Comparison of ENCODE assay signal across 20 cellular contexts in genomic region chr11:10785146-10785474, GRCh38. TPM values are rescaled to one million over a fixed set of nuclear protein-coding genes. Genes with fewer than 3 reads are reported as not detected.
DNase-seq lines count a peak whose midpoint lies in the region; ATAC-seq and TF ChIP-seq lines count a peak whose summit lies in the region.
"Had no signal": no experiment of that assay in that cellular context is flagged by ENCODE, and none has a peak within 500 bp of the region (broad histone marks: within the 10 kb centered on the region; RNA-seq: fewer than 3 reads in every experiment).

No MANE protein-coding gene starts in this region.

- H3K9me3 ChIP-seq in CD8-positive, alpha-beta T cell (ENCODE audit: low read length) = no peaks in the 10 kb centered on the region
- H3K9me3 ChIP-seq: Caco-2 had no signal

- H3K4me1 ChIP-seq in CD8-positive, alpha-beta T cell (ENCODE audit: insufficient read depth, low read length) = no peaks in the 10 kb centered on the region
- H3K4me1 ChIP-seq: Caco-2 had no signal

- ATAC-seq in CD8-positive, alpha-beta T cell = no peak
- ATAC-seq in HG03442 (IDR thresholded peaks at IDR 0.05; ENCODE audit: unreplicated experiment) = no peak
- no peak for ATAC-seq in GM19035 (IDR thresholded peaks at IDR 0.05; ENCODE audit: unreplicated experiment)
- ATAC-seq: GM12878, HCT116 had no signal

- CTCF ChIA-PET in CD8-positive, alpha-beta T cell (lab: Charles Lee) = interaction anchor here (0.7 to 3.2 kb wide), 7 partner anchors 8 to 1003 kb away, joined by 3 to 18 read pairs (median 4); no protein-coding TSS in a partner anchor

- no peak overlapping the region for H3K4me3 Mint-ChIP-seq in CD8-positive, alpha-beta T cell
- H3K4me3 Mint-ChIP-seq: CD4-positive, CD25-positive, alpha-beta regulatory T cell had no signal

- H3K27me3 Mint-ChIP-seq in CD8-positive, alpha-beta T cell (ENCODE audit: low read depth) = no peaks in the 10 kb centered on the region
- H3K27me3 Mint-ChIP-seq: CD4-positive, CD25-positive, alpha-beta regulatory T cell had no signal

- H3K9me3 Mint-ChIP-seq in CD8-positive, alpha-beta T cell = no peaks in the 10 kb centered on the region
- H3K9me3 Mint-ChIP-seq: CD4-positive, CD25-positive, alpha-beta regulatory T cell had no signal

- H3K4me3 ChIP-seq in CD8-positive, alpha-beta T cell (ENCODE audit: low read depth, low read length) = no peak overlapping the region
- H3K4me3 ChIP-seq: GM12878, SK-N-MC had no signal

- H3K27ac Mint-ChIP-seq in CD8-positive, alpha-beta T cell = peak overlapping the region; percentile 24
- H3K27ac Mint-ChIP-seq: CD4-positive, CD25-positive, alpha-beta regulatory T cell had no signal

- no peak overlapping the region for H3K27ac ChIP-seq in CD8-positive, alpha-beta T cell (ENCODE audit: low read depth, low read length)
- H3K27ac ChIP-seq: 22Rv1, SK-N-MC had no signal

- POLR2A ChIA-PET in CD8-positive, alpha-beta T cell (lab: Charles Lee) = no interaction called here

- no peaks in the 10 kb centered on the region for H3K27me3 ChIP-seq in CD8-positive, alpha-beta T cell (ENCODE audit: insufficient read depth, low read length)

- DNase-seq in DMS79 treated with DMSO at 0.1 percent for 48 hours (lab: John Stamatoyannopoulos, UW) (peak; percentile 26), DMS79 (lab: John Stamatoyannopoulos, UW) (no peak), NCI-H524 treated with DMSO at 0.1 percent for 48 hours (lab: John Stamatoyannopoulos, UW) (peak; percentile 36), myocyte (ENCODE audit: low read depth) (peak; percentile 89)
- no peak for DNase-seq in CD8-positive, alpha-beta T cell
- no peak for DNase-seq in stimulated activated CD4-positive, alpha-beta T cell treated with anti-CD3 and anti-CD28 coated beads, Interleukin-4, amount 100 ng/mL, for 24 hours
- DNase-seq: AML-193; Caco-2; CD4-positive, CD25-positive, alpha-beta regulatory T cell; DMS153; EL; GOT3; KBM-7; NCI-H1694 had no signal

- peaks cover 3% of the 10 kb centered on the region for H3K36me3 Mint-ChIP-seq in CD8-positive, alpha-beta T cell
- H3K36me3 Mint-ChIP-seq: CD4-positive, CD25-positive, alpha-beta regulatory T cell had no signal

- no peaks in the 10 kb centered on the region for H3K36me3 ChIP-seq in CD8-positive, alpha-beta T cell (ENCODE audit: insufficient read depth, low read length)

- intact Hi-C loops in CD8-positive, alpha-beta T cell (cut with DNase I, micrococcal nuclease) = no loop called here

- H3K4me1 Mint-ChIP-seq in CD8-positive, alpha-beta T cell (ENCODE audit: low read depth) = no peaks in the 10 kb centered on the region
- H3K4me1 Mint-ChIP-seq: CD4-positive, CD25-positive, alpha-beta regulatory T cell had no signal

- no peak for TF ChIP-seq CTCF in CD8-positive, alpha-beta T cell (IDR thresholded peaks at IDR 0.05)

RNA-seq across cellular contexts. Expression of gene EIF4G2, which starts 23.6 kb away (rescaled TPM):
- total RNA-seq in CD8-positive, alpha-beta T cell = 1,000 to 10,000 TPM; 1,089 to 1,144 TPM
- total RNA-seq in myocyte = 976 and 1,007 TPM in 2 replicates
- polyA plus RNA-seq in myocyte (2012) = 495 TPM

RNA-seq across cellular contexts. Expression of gene CTR9, which starts 34.1 kb away (rescaled TPM):
- total RNA-seq in CD8-positive, alpha-beta T cell = 10 to 100 TPM; 45.9 to 49.2 TPM
- 15.4 and 16.3 TPM in 2 replicates for total RNA-seq in myocyte
- polyA plus RNA-seq in myocyte (2012) = 11.9 TPM

Comparison
In these comparisons a context has a peak if more than half of its experiments do, and no peak if none do; other contexts are left out.
1. DNase-seq: peak in DMS79 treated with DMSO at 0.1 percent for 48 hours (single experiment), NCI-H524 treated with DMSO at 0.1 percent for 48 hours (single experiment) and myocyte (single experiment); none in DMS79 (single experiment), CD8-positive, alpha-beta T cell (0 of 7) and stimulated activated CD4-positive, alpha-beta T cell treated with anti-CD3 and anti-CD28 coated beads, Interleukin-4, amount 100 ng/mL, for 24 hours (single experiment).